Comparison of ENCODE assay signal across 1 cellular context in genomic region chr1:227793948-227794812, GRCh38.
TF ChIP-seq lines count a peak whose summit lies in the region.

No MANE protein-coding gene starts in this region.

TF ChIP-seq in HepG2, 621 proteins besides CTCF, POLR2A, EP300 and RAD21:
- TF ChIP-seq ZBTB7A (CRISPR knock-in tag; IDR thresholded peaks at IDR 0.05) (no peak), ATF7 (IDR thresholded peaks at IDR 0.05) (no peak), ATF7 (CRISPR knock-in tag; IDR thresholded peaks at IDR 0.05) (no peak), NR2F6 (IDR thresholded peaks at IDR 0.05) (no peak), NR2F6 (CRISPR knock-in tag; IDR thresholded peaks at IDR 0.05) (no peak), THAP8 (CRISPR knock-in tag; IDR thresholded peaks at IDR 0.05; ENCODE audit: borderline replicate concordance) (no peak), SKI (IDR thresholded peaks at IDR 0.05; ENCODE audit: partially characterized antibody) (no peak), MBD4 (IDR thresholded peaks at IDR 0.05; ENCODE audit: borderline replicate concordance, low read length) (no peak), SCMH1 (CRISPR knock-in tag; IDR thresholded peaks at IDR 0.05; ENCODE audit: borderline replicate concordance) (no peak)
